ENCODE assay signal across 13 cellular contexts in genomic region chr16:12344577-12345343, GRCh38.
"Had no signal": no experiment of that assay in that cellular context is flagged by ENCODE, and none has a peak within 500 bp of the region (broad histone marks: within the 10 kb centered on the region; RNA-seq: fewer than 3 reads in every experiment).

No MANE protein-coding gene starts in this region.

- ATAC-seq: left ventricle myocardium superior; natural killer cell treated with Interleukin-12 subunit alpha and Interleukin-12 subunit beta and Interleukin-15 and Interleukin-18, amount 100 ng/mL, for 72 hours had no signal

- H3K27ac ChIP-seq: breast epithelium, vagina had no signal

- H3K4me3 ChIP-seq: breast epithelium, tibial nerve, vagina had no signal

- DNase-seq: activated CD4-positive, alpha-beta T cell treated with anti-CD3 and anti-CD28 coated beads, Interleukin-2, amount 50 U/mL, for 1 hour; activated CD8-positive, alpha-beta memory T cell treated with anti-CD3 and anti-CD28 coated beads for 24 hours; activated naive CD4-positive, alpha-beta T cell treated with Interleukin-2 at 50 U/mL for 16 hours; aorta; hippocampal formation; left ventricle myocardium superior; mesenchymal stem cell; stimulated activated CD4-positive, alpha-beta T cell treated with anti-CD3 and anti-CD28 coated beads, Interleukin-4, amount 100 ng/mL, for 24 hours; stimulated activated naive CD4-positive, alpha-beta T cell treated with Interleukin-2 at 50 U/mL for 16 hours had no signal

- H3K9me3 ChIP-seq: breast epithelium, tibial nerve, vagina had no signal

- H3K36me3 ChIP-seq: breast epithelium, tibial nerve, vagina had no signal

- H3K4me1 ChIP-seq: breast epithelium, vagina had no signal

- H3K27me3 ChIP-seq: breast epithelium, tibial nerve, vagina had no signal
